Comparison of ENCODE assay signal across 7 cellular contexts in genomic region chr10:22620140-22620857, GRCh38.
A peak's percentile ranks its signal among the peaks of the same experiment; 100 is the strongest.
DNase-seq lines count a peak whose midpoint lies in the region; TF ChIP-seq lines count a peak whose summit lies in the region.

No MANE protein-coding gene starts in this region.

- H3K27ac Mint-ChIP-seq in nephron progenitor cell: no peak overlapping the region

- H2BK120ac ChIP-seq in trophoblast cell (ENCODE audit: insufficient read depth, low read length, poor library complexity): peak overlapping the region; percentile 59

- H4K8ac ChIP-seq in trophoblast cell (ENCODE audit: low read depth, low read length): peak overlapping the region; percentile 43

- H3K27me3 ChIP-seq in trophoblast cell (ENCODE audit: insufficient read depth, low read length): no peaks in the 10 kb centered on the region

- peak overlapping the region; percentile 87 for H4K91ac ChIP-seq in trophoblast cell (ENCODE audit: low read depth, low read length)

- WGBS in trophoblast cell (ENCODE audit: extremely low coverage, insufficient coverage, insufficient read length): no CpG with 5 or more reads among the region's 8 CpGs

- H3K4me1 ChIP-seq in trophoblast cell (ENCODE audit: control insufficient read depth in 1 of 2, insufficient read depth in 2 of 2, low read length in 2 of 2): peaks cover 20 to 38% of the 10 kb centered on the region in 2 experiments

- peaks cover 0 to 2% of the 10 kb centered on the region in 2 experiments for H3K36me3 ChIP-seq in trophoblast cell (ENCODE audit: control insufficient read depth in 1 of 2, insufficient read depth in 2 of 2, low read length in 2 of 2)

- no peak overlapping the region for H4K12ac ChIP-seq in trophoblast cell (ENCODE audit: low read depth, low read length)

- peak overlapping the region; percentile 85 for H2BK12ac ChIP-seq in trophoblast cell (ENCODE audit: low read length)

- peaks cover 58% of the 10 kb centered on the region for H3K4me1 Mint-ChIP-seq in nephron progenitor cell

- DNase-seq in GOT3 (lab: John Stamatoyannopoulos, UW): peak; percentile 74
- DNase-seq in RPMI7951 (ENCODE audit: low read depth): peak; percentile 99
- DNase-seq in fibroblast of peridontal ligament (ENCODE audit: extremely low read depth): peak; percentile 97
- DNase-seq in trophoblast cell: peak; percentile 53 to 58
- DNase-seq in nephron progenitor cell: no peak
- DNase-seq in NCI-H1436 (lab: John Stamatoyannopoulos, UW): no peak
- DNase-seq in effector CD4-positive, alpha-beta T cell: no peak

- peaks cover 23% of the 10 kb centered on the region for H3K79me1 ChIP-seq in trophoblast cell (ENCODE audit: low read length)

- peaks cover 4% of the 10 kb centered on the region for H3K36me3 Mint-ChIP-seq in nephron progenitor cell (ENCODE audit: low read depth)

- H2BK5ac ChIP-seq in trophoblast cell (ENCODE audit: low read depth, low read length, poor library complexity): peak overlapping the region; percentile 52

- H3K4me2 ChIP-seq in trophoblast cell (ENCODE audit: low read length): no peak overlapping the region

- no peaks in the 10 kb centered on the region for H3K27me3 Mint-ChIP-seq in nephron progenitor cell (ENCODE audit: low read depth, poor library complexity)

- no peak for TF ChIP-seq CTCF in nephron progenitor cell (IDR thresholded peaks at IDR 0.05)

- no peak overlapping the region for H3K9ac ChIP-seq in trophoblast cell (ENCODE audit: low read length)

- no peak overlapping the region for H2AK5ac ChIP-seq in trophoblast cell (ENCODE audit: low read length)

- peak overlapping the region; percentile 68 for H3K14ac ChIP-seq in trophoblast cell (ENCODE audit: low read length)

- no peak overlapping the region for H3K18ac ChIP-seq in trophoblast cell (ENCODE audit: low read length)

- H3K4me3 Mint-ChIP-seq in nephron progenitor cell: no peak overlapping the region

- H2AFZ ChIP-seq in trophoblast cell (ENCODE audit: insufficient read depth, low read length, poor library complexity): no peak overlapping the region

- H3K4ac ChIP-seq in trophoblast cell (ENCODE audit: low read depth, low read length): peak overlapping the region; percentile 68

- H3K9me3 ChIP-seq in trophoblast cell (ENCODE audit: insufficient read depth, low read depth, low read length): no peaks in the 10 kb centered on the region

- peak overlapping the region; percentile 48 for H3K27ac ChIP-seq in trophoblast cell (ENCODE audit: low read depth, low read length)

- H3K23ac ChIP-seq in trophoblast cell (ENCODE audit: low read length): no peak overlapping the region

- H3K79me2 ChIP-seq in trophoblast cell (ENCODE audit: control insufficient read depth, insufficient read depth, low read length, poor library complexity): peaks cover 12% of the 10 kb centered on the region

- no peaks in the 10 kb centered on the region for H3K9me3 Mint-ChIP-seq in nephron progenitor cell

- H3K4me3 ChIP-seq in trophoblast cell (ENCODE audit: low read depth, low read length): no peak overlapping the region

Comparison
In these comparisons a context has a peak if more than half of its experiments do, and no peak if none do; other contexts are left out.
1. DNase-seq: peak in GOT3 (single experiment), RPMI7951 (single experiment), fibroblast of peridontal ligament (single experiment) and trophoblast cell (2 of 2); none in nephron progenitor cell (single experiment), NCI-H1436 (single experiment) and effector CD4-positive, alpha-beta T cell (single experiment).